Comparison of ENCODE assay signal across 1 cellular context in genomic region chr7:142915315-142915714, GRCh38.
TF ChIP-seq lines count a peak whose summit lies in the region.

No MANE protein-coding gene starts in this region.

TF ChIP-seq in GM23338, 12 proteins besides CTCF, POLR2A, EP300 and RAD21 (continued from another document):
- no peak for TF ChIP-seq ZNF462 (CRISPR knock-in tag; IDR thresholded peaks at IDR 0.05)
- no peak for TF ChIP-seq NANOG (IDR thresholded peaks at IDR 0.05; ENCODE audit: borderline replicate concordance)
- TF ChIP-seq ZNF331 (CRISPR knock-in tag; IDR thresholded peaks at IDR 0.05; ENCODE audit: low read depth) = no peak
- no peak for TF ChIP-seq ZNF114 (CRISPR knock-in tag; IDR thresholded peaks at IDR 0.05)
- no peak for TF ChIP-seq ETS1 (IDR thresholded peaks at IDR 0.05)
